ENCODE assay signal across 10 cellular contexts in the genomic region with DNA sequence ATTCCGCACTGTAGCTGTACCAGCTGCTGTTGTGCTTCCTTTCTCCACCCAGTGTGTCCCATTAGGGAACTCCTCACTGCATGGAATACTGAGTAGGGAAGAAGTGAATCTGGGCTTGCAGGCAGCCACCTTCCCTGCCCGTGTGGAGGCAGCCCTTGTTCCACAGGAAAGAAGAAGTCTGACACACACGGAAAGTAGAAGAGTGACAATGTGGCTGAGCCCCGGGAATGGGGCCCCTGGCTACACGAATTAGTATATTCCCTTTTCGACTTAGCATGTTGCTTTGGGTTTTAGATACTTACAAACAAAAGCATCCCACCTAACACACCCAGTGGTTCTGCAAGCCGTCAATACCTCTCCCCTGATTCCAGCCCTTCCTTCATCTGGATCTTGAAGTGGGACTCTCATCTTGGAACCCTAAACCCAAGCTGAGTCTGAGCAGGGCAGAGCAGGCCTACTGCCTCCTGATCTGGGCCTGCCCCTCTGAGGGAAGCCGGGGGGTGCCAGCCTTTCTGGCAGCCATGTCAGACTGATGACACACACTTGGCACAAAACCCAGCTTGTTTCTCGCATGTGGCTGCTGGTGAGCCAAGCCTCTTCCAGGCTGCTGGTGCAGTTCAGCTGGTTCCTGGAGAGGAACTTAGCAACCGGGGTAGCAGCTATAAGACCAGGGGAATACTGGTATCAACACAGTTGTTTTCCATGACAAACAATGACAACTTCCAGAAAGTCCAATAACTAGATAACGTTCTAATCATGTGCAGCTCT.
A peak's percentile ranks its signal among the peaks of the same experiment; 100 is the strongest.
DNase-seq lines count a peak whose midpoint lies in the region; ATAC-seq, FAIRE-seq and TF ChIP-seq lines count a peak whose summit lies in the region.
"Had no signal": no experiment of that assay in that cellular context is flagged by ENCODE, and none has a peak within 500 bp of the region (broad histone marks: within the 10 kb centered on the region; RNA-seq: fewer than 3 reads in every experiment).

No MANE protein-coding gene starts in this region.

- TF ChIP-seq CTCF in right lobe of liver (IDR thresholded peaks at IDR 0.05) (no peak), HepG2 (CRISPR knock-in tag; IDR thresholded peaks at IDR 0.05) (no peak), lower leg skin (IDR thresholded peaks at IDR 0.05) (no peak)

- peak in 1 of 3 donors; percentile 59 for DNase-seq in right lobe of liver
- DNase-seq in HepG2 (ENCODE audit: low spot score), result no peak
- peak; percentile 84 for DNase-seq in cerebellum (ENCODE audit: low spot score)
- DNase-seq in lower leg skin (ENCODE audit: low spot score in 2 of 2), result peak; percentile 74 to 89
- peak; percentile 81 to 84 for DNase-seq in aorta
- no peak for DNase-seq in HT-29 (ENCODE audit: low spot score)
- no peak for DNase-seq in LoVo (ENCODE audit: low spot score)

- H3K9ac ChIP-seq in HepG2 (ENCODE audit: insufficient read depth, low read depth, low read length), result no peak overlapping the region

- no peaks in the 10 kb centered on the region for H3K9me3 ChIP-seq in right lobe of liver
- no peaks in the 10 kb centered on the region for H3K9me3 ChIP-seq in HepG2 (ENCODE audit: low read length)
- no peaks in the 10 kb centered on the region for H3K9me3 ChIP-seq in aorta (ENCODE audit: control insufficient read depth, low read length)

- H2AFZ ChIP-seq in HepG2 (ENCODE audit: low read length), result no peak overlapping the region

- no peaks in the 10 kb centered on the region for H3K79me2 ChIP-seq in HepG2 (ENCODE audit: insufficient read depth, low read length)

- TF ChIP-seq RAD21 in HepG2 (CRISPR knock-in tag; IDR thresholded peaks at IDR 0.05), result no peak

- BruUV-seq in HepG2 (replicated peaks; lab: Mats Ljungman, UMichigan), result no TSS peak

- H3K27ac ChIP-seq in right lobe of liver, result no peak overlapping the region
- H3K27ac ChIP-seq in HepG2 (ENCODE audit: extremely low read length, insufficient read depth, low read length), result no peak overlapping the region
- no peak overlapping the region for H3K27ac ChIP-seq in aorta (ENCODE audit: low read depth in 1 of 2, low read length in 2 of 2)

- peaks cover 0 to 43% (median 17%) of the 10 kb centered on the region in 4 donors for H3K4me1 ChIP-seq in right lobe of liver
- H3K4me1 ChIP-seq in HepG2 (ENCODE audit: insufficient read depth, low read length), result peaks cover 45% of the 10 kb centered on the region
- H3K4me1 ChIP-seq in aorta (ENCODE audit: control insufficient read depth in 1 of 2, insufficient read depth in 2 of 2, low read length in 2 of 2), result no peaks in the 10 kb centered on the region

- WGBS in right lobe of liver (ENCODE audit: insufficient coverage, low coverage, low lambda C conversion rate, missing lambda C conversion rate), result 54% methylated on average over 9 of the region's 11 CpGs
- 93% methylated on average over 9 of the region's 11 CpGs for WGBS in HepG2 (ENCODE audit: low lambda C conversion rate)
- WGBS in lower leg skin, 2 donors, result 40 to 43% methylated on average over 11 of the region's 11 CpGs
- 43 to 46% methylated on average over 11 of the region's 11 CpGs for WGBS in aorta, 2 donors

- H3K4me3 ChIP-seq in right lobe of liver (no peak overlapping the region), HepG2 (replicated peaks in 1 of 3; ENCODE audit: insufficient read depth in 1 of 3, low read depth in 2 of 3, low read length in 3 of 3) (no peak overlapping the region), lower leg skin (ENCODE audit: low read depth, poor library complexity, severe bottlenecking) (no peak overlapping the region), aorta (ENCODE audit: low read length in 2 of 2) (no peak overlapping the region)

- H4K20me1 ChIP-seq in HepG2 (ENCODE audit: insufficient read depth, low read length), result no peaks in the 10 kb centered on the region

- in situ Hi-C loops in HepG2 (cut with HindIII; ENCODE audit: extremely low pct_ligation_motif_present, low pct_unique_long_range_greater_than_20kb), result loop anchor here (10.0 kb wide), 1 partner anchor 265 kb away; a partner anchor contains a TSS

- no peak for FAIRE-seq in HepG2 (lab: Jason Lieb, UNC)
- FAIRE-seq: GM18507, TTC549 had no signal

- H3K36me3 ChIP-seq in right lobe of liver (peaks cover 0 to 3% (median 0%) of the 10 kb centered on the region in 4 donors), HepG2 (replicated peaks in 1 of 2; ENCODE audit: control insufficient read depth in 1 of 2, insufficient read depth in 2 of 2, low read length in 2 of 2) (peaks cover 16 to 41% of the 10 kb centered on the region in 2 experiments), aorta (ENCODE audit: control insufficient read depth in 1 of 2, insufficient read depth in 2 of 2, low read length in 1 of 2) (peaks cover 0 to 2% of the 10 kb centered on the region in 2 donors)

- H3K27me3 ChIP-seq in right lobe of liver, result no peaks in the 10 kb centered on the region
- no peaks in the 10 kb centered on the region for H3K27me3 ChIP-seq in HepG2 (ENCODE audit: control insufficient read depth in 1 of 2, insufficient read depth in 2 of 2, low read length in 2 of 2)
- H3K27me3 ChIP-seq in aorta (ENCODE audit: control insufficient read depth in 1 of 2, insufficient read depth in 2 of 2, low read length in 1 of 2), result no peaks in the 10 kb centered on the region

- TF ChIP-seq EP300 in HepG2 (IDR thresholded peaks at IDR 0.05; ENCODE audit: low read depth in 2 of 2, low read length in 2 of 2) (no peak), HepG2 (CRISPR knock-in tag; IDR thresholded peaks at IDR 0.05; ENCODE audit: borderline replicate concordance) (no peak)

- POLR2A ChIA-PET in HepG2 (lab: Yijun Ruan, JAX), result no interaction called here

- CTCF ChIA-PET in HepG2 (lab: Yijun Ruan, JAX; ENCODE audit: low intra/inter-chr PET ratio, low total read pairs), result no interaction called here

- no peak for TF ChIP-seq POLR2A in right lobe of liver (IDR thresholded peaks at IDR 0.05)
- TF ChIP-seq POLR2A in HepG2 (IDR thresholded peaks at IDR 0.05; ENCODE audit: insufficient read depth in 1 of 2, low read depth in 2 of 2, low read length in 2 of 2), result no peak
- no peak for TF ChIP-seq POLR2A in lower leg skin (IDR thresholded peaks at IDR 0.05)

- no peak overlapping the region for H3K4me2 ChIP-seq in HepG2 (ENCODE audit: low read depth, low read length)

- ATAC-seq in right lobe of liver (peak; percentile 3 to 55 (median 28)), HepG2 (no peak), aorta (ENCODE audit: low FRiP score) (no peak), GM21360 (IDR thresholded peaks at IDR 0.05; ENCODE audit: unreplicated experiment) (no peak)

- intact Hi-C loops in right lobe of liver (cut with DNase I), result no loop called here
- intact Hi-C loops in HepG2 (cut with micrococcal nuclease; ENCODE audit: unreplicated experiment), result no loop called here
- intact Hi-C loops in lower leg skin (cut with DNase I; ENCODE audit: low total_unique reads), result no loop called here
- intact Hi-C loops in aorta (cut with DNase I), result no loop called here

TF ChIP-seq in HepG2, 621 proteins besides CTCF, POLR2A, EP300 and RAD21 (continues in another document):
- TF ChIP-seq, protein P1, sequence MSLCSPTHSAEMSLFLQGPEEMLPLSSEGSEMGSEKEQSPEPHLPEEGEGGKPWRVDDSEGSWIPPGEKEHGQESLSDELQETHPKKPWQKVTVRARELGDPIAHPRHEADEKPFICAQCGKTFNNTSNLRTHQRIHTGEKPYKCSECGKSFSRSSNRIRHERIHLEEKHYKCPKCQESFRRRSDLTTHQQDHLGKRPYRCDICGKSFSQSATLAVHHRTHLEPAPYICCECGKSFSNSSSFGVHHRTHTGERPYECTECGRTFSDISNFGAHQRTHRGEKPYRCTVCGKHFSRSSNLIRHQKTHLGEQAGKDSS (CRISPR knock-in tag; IDR thresholded peaks at IDR 0.05; ENCODE audit: borderline replicate concordance, low read depth), result no peak
- no peak for TF ChIP-seq SIX4 (CRISPR knock-in tag; IDR thresholded peaks at IDR 0.05)
- TF ChIP-seq, protein P2, sequence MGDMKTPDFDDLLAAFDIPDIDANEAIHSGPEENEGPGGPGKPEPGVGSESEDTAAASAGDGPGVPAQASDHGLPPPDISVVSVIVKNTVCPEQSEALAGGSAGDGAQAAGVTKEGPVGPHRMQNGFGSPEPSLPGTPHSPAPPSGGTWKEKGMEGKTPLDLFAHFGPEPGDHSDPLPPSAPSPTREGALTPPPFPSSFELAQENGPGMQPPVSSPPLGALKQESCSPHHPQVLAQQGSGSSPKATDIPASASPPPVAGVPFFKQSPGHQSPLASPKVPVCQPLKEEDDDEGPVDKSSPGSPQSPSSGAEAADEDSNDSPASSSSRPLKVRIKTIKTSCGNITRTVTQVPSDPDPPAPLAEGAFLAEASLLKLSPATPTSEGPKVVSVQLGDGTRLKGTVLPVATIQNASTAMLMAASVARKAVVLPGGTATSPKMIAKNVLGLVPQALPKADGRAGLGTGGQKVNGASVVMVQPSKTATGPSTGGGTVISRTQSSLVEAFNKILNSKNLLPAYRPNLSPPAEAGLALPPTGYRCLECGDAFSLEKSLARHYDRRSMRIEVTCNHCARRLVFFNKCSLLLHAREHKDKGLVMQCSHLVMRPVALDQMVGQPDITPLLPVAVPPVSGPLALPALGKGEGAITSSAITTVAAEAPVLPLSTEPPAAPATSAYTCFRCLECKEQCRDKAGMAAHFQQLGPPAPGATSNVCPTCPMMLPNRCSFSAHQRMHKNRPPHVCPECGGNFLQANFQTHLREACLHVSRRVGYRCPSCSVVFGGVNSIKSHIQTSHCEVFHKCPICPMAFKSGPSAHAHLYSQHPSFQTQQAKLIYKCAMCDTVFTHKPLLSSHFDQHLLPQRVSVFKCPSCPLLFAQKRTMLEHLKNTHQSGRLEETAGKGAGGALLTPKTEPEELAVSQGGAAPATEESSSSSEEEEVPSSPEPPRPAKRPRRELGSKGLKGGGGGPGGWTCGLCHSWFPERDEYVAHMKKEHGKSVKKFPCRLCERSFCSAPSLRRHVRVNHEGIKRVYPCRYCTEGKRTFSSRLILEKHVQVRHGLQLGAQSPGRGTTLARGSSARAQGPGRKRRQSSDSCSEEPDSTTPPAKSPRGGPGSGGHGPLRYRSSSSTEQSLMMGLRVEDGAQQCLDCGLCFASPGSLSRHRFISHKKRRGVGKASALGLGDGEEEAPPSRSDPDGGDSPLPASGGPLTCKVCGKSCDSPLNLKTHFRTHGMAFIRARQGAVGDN (CRISPR knock-in tag; IDR thresholded peaks at IDR 0.05), result no peak
- TF ChIP-seq GATA4 (IDR thresholded peaks at IDR 0.05; ENCODE audit: borderline replicate concordance, low read depth), result no peak
- TF ChIP-seq, protein P3, sequence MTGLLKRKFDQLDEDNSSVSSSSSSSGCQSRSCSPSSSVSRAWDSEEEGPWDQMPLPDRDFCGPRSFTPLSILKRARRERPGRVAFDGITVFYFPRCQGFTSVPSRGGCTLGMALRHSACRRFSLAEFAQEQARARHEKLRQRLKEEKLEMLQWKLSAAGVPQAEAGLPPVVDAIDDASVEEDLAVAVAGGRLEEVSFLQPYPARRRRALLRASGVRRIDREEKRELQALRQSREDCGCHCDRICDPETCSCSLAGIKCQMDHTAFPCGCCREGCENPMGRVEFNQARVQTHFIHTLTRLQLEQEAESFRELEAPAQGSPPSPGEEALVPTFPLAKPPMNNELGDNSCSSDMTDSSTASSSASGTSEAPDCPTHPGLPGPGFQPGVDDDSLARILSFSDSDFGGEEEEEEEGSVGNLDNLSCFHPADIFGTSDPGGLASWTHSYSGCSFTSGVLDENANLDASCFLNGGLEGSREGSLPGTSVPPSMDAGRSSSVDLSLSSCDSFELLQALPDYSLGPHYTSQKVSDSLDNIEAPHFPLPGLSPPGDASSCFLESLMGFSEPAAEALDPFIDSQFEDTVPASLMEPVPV (CRISPR knock-in tag; IDR thresholded peaks at IDR 0.05), result no peak

Comparison
In these comparisons a context has a peak if more than half of its experiments do, and no peak if none do; other contexts are left out.
1. ATAC-seq: peak in right lobe of liver (4 of 4); none in HepG2 (single experiment), aorta (single experiment) and GM21360 (single experiment).
2. DNase-seq: peak in cerebellum (single experiment), lower leg skin (2 of 2) and aorta (2 of 2); none in HepG2 (single experiment), HT-29 (single experiment) and LoVo (single experiment).